ENCODE assay signal across 31 cellular contexts in genomic region chr18:49573835-49574234, GRCh38. TPM values are rescaled to one million over a fixed set of nuclear protein-coding genes. Genes with fewer than 3 reads are reported as not detected.
"Had no signal": no experiment of that assay in that cellular context is flagged by ENCODE, and none has a peak within 500 bp of the region (broad histone marks: within the 10 kb centered on the region; RNA-seq: fewer than 3 reads in every experiment).

No MANE protein-coding gene starts in this region.

- H3K9me3 Mint-ChIP-seq: activated CD4-positive, alpha-beta memory T cell treated with anti-CD3 and anti-CD28 coated beads, Interleukin-2, amount 10 ng/mL, durations not matched to agents 7 days and 5 days; activated CD4-positive, alpha-beta T cell treated with anti-CD3 and anti-CD28 coated beads, Interleukin-2, amount 10 ng/mL, durations not matched to agents 7 days and 5 days; activated naive CD4-positive, alpha-beta T cell treated with anti-CD3 and anti-CD28 coated beads, Interleukin-2, amount 10 ng/mL, durations not matched to agents 7 days and 5 days; activated naive CD4-positive, alpha-beta T cell treated with anti-CD3 and anti-CD28 coated beads, Interleukin-2, amount 50 U/mL, for 72 hours; activated naive CD8-positive, alpha-beta T cell treated with anti-CD3 and anti-CD28 coated beads, Interleukin-2, amount 10 ng/mL, durations not matched to agents 7 days and 5 days; activated T-helper 1 cell treated with anti-CD3 and anti-CD28 coated beads, Interleukin-12 subunit alpha, Interleukin-12 subunit beta, Interleukin-2, Interleukin-4 antibody, amounts not matched to agents 30 ng/mL and 10 ng/mL and 1 ng/mL, durations not matched to agents 14 hours and 24 hours and 36 hours; central memory CD8-positive, alpha-beta T cell; dendritic cell treated with granulocyte-macrophage colony-stimulating factor and Interleukin-4, amounts not matched to agents 40 ng/mL and 50 ng/mL, for 4 days; T-helper 2 cell treated with Interferon-gamma antibody and Interleukin-4, amounts not matched to agents 5 μg/mL and 100 μg/mL, for 36 hours had no signal

- H3K27ac ChIP-seq: ascending aorta, brain microvascular endothelial cell, coronary artery, dorsolateral prefrontal cortex, esophagus muscularis mucosa, gastroesophageal sphincter, heart right ventricle, WERI-Rb-1 had no signal

- H3K36me3 Mint-ChIP-seq: activated naive CD4-positive, alpha-beta T cell treated with anti-CD3 and anti-CD28 coated beads, Interleukin-2, amount 10 ng/mL, durations not matched to agents 7 days and 5 days; activated naive CD4-positive, alpha-beta T cell treated with anti-CD3 and anti-CD28 coated beads, Interleukin-2, amount 50 U/mL, for 72 hours; activated naive CD8-positive, alpha-beta T cell treated with anti-CD3 and anti-CD28 coated beads, Interleukin-2, amount 10 ng/mL, durations not matched to agents 7 days and 5 days had no signal

- ATAC-seq: activated CD4-positive, alpha-beta T cell treated with anti-CD3 and anti-CD28 coated beads for 36 hours; activated naive CD4-positive, alpha-beta T cell treated with anti-CD3 and anti-CD28 coated beads, Interleukin-2, amount 50 U/mL, for 72 hours; gastroesophageal sphincter; T-helper 17 cell had no signal

- H3K27ac Mint-ChIP-seq: activated CD4-positive, alpha-beta memory T cell treated with anti-CD3 and anti-CD28 coated beads, Interleukin-2, amount 10 ng/mL, durations not matched to agents 7 days and 5 days; activated CD4-positive, alpha-beta T cell treated with anti-CD3 and anti-CD28 coated beads for 36 hours; activated CD4-positive, alpha-beta T cell treated with anti-CD3 and anti-CD28 coated beads, Interleukin-2, amount 10 ng/mL, durations not matched to agents 7 days and 5 days; activated naive CD4-positive, alpha-beta T cell treated with anti-CD3 and anti-CD28 coated beads, Interleukin-2, amount 10 ng/mL, durations not matched to agents 7 days and 5 days; activated naive CD4-positive, alpha-beta T cell treated with anti-CD3 and anti-CD28 coated beads, Interleukin-2, amount 50 U/mL, for 72 hours; activated naive CD8-positive, alpha-beta T cell treated with anti-CD3 and anti-CD28 coated beads, Interleukin-2, amount 10 ng/mL, durations not matched to agents 7 days and 5 days; activated T-helper 1 cell treated with anti-CD3 and anti-CD28 coated beads, Interleukin-12 subunit alpha, Interleukin-12 subunit beta, Interleukin-2, Interleukin-4 antibody, amounts not matched to agents 30 ng/mL and 10 ng/mL and 1 ng/mL, durations not matched to agents 14 hours and 24 hours and 36 hours; dendritic cell treated with granulocyte-macrophage colony-stimulating factor and Interleukin-4, amounts not matched to agents 40 ng/mL and 50 ng/mL, for 4 days; T-helper 17 cell; T-helper 2 cell treated with Interferon-gamma antibody and Interleukin-4, amounts not matched to agents 5 μg/mL and 100 μg/mL, for 36 hours had no signal

- H3K4me1 ChIP-seq: ascending aorta, esophagus muscularis mucosa, gastroesophageal sphincter, heart right ventricle had no signal

- H3K4me3 Mint-ChIP-seq: activated CD4-positive, alpha-beta memory T cell treated with anti-CD3 and anti-CD28 coated beads, Interleukin-2, amount 10 ng/mL, durations not matched to agents 7 days and 5 days; activated CD4-positive, alpha-beta T cell treated with anti-CD3 and anti-CD28 coated beads for 36 hours; activated CD4-positive, alpha-beta T cell treated with anti-CD3 and anti-CD28 coated beads, Interleukin-2, amount 10 ng/mL, durations not matched to agents 7 days and 5 days; activated naive CD4-positive, alpha-beta T cell treated with anti-CD3 and anti-CD28 coated beads, Interleukin-2, amount 10 ng/mL, durations not matched to agents 7 days and 5 days; activated naive CD8-positive, alpha-beta T cell treated with anti-CD3 and anti-CD28 coated beads, Interleukin-2, amount 10 ng/mL, durations not matched to agents 7 days and 5 days; activated T-helper 1 cell treated with anti-CD3 and anti-CD28 coated beads, Interleukin-12 subunit alpha, Interleukin-12 subunit beta, Interleukin-2, Interleukin-4 antibody, amounts not matched to agents 30 ng/mL and 10 ng/mL and 1 ng/mL, durations not matched to agents 14 hours and 24 hours and 36 hours; central memory CD8-positive, alpha-beta T cell; dendritic cell treated with granulocyte-macrophage colony-stimulating factor and Interleukin-4, amounts not matched to agents 40 ng/mL and 50 ng/mL, for 4 days; T-helper 17 cell; T-helper 2 cell treated with Interferon-gamma antibody and Interleukin-4, amounts not matched to agents 5 μg/mL and 100 μg/mL, for 36 hours had no signal

- H3K9me3 ChIP-seq: ascending aorta, esophagus muscularis mucosa, gastroesophageal sphincter, heart right ventricle had no signal

- H3K4me1 Mint-ChIP-seq: activated CD4-positive, alpha-beta memory T cell treated with anti-CD3 and anti-CD28 coated beads, Interleukin-2, amount 10 ng/mL, durations not matched to agents 7 days and 5 days; activated CD4-positive, alpha-beta T cell treated with anti-CD3 and anti-CD28 coated beads for 36 hours; activated CD4-positive, alpha-beta T cell treated with anti-CD3 and anti-CD28 coated beads, Interleukin-2, amount 10 ng/mL, durations not matched to agents 7 days and 5 days; activated naive CD4-positive, alpha-beta T cell treated with anti-CD3 and anti-CD28 coated beads, Interleukin-2, amount 10 ng/mL, durations not matched to agents 7 days and 5 days; activated naive CD8-positive, alpha-beta T cell treated with anti-CD3 and anti-CD28 coated beads, Interleukin-2, amount 10 ng/mL, durations not matched to agents 7 days and 5 days; central memory CD8-positive, alpha-beta T cell had no signal

- DNase-seq: activated CD4-positive, alpha-beta memory T cell treated with anti-CD3 and anti-CD28 coated beads, Interleukin-2, amount 10 ng/mL, durations not matched to agents 7 days and 5 days; activated CD4-positive, alpha-beta T cell treated with anti-CD3 and anti-CD28 coated beads for 36 hours; activated CD4-positive, alpha-beta T cell treated with anti-CD3 and anti-CD28 coated beads, Interleukin-2, amount 10 ng/mL, durations not matched to agents 7 days and 5 days; activated CD4-positive, alpha-beta T cell treated with anti-CD3 and anti-CD28 coated beads, Interleukin-2, amount 50 U/mL, for 4 hours; activated CD4-positive, CD25-positive, alpha-beta regulatory T cell; activated CD4-positive, CD25-positive, alpha-beta regulatory T cell treated with anti-CD3 and anti-CD28 coated beads, Interleukin-2, amount 50 U/mL, for 72 hours; activated gamma-delta T cell; activated naive CD4-positive, alpha-beta T cell; activated naive CD4-positive, alpha-beta T cell treated with anti-CD3 and anti-CD28 coated beads, Interleukin-2, amount 10 ng/mL, durations not matched to agents 7 days and 5 days; activated naive CD8-positive, alpha-beta T cell treated with anti-CD3 and anti-CD28 coated beads, Interleukin-2, amount 10 ng/mL, durations not matched to agents 7 days and 5 days; activated T-cell treated with anti-CD3 and anti-CD28 coated beads, Interleukin-2, amount 50 U/mL, for 48 hours; brain microvascular endothelial cell; dorsolateral prefrontal cortex; effector memory CD4-positive, alpha-beta T cell; erythroblast; foreskin melanocyte; heart right ventricle; T-helper 1 cell; T-helper 17 cell; T1000; WERI-Rb-1 had no signal

- H3K27me3 Mint-ChIP-seq: activated CD4-positive, alpha-beta memory T cell treated with anti-CD3 and anti-CD28 coated beads, Interleukin-2, amount 10 ng/mL, durations not matched to agents 7 days and 5 days; activated CD4-positive, alpha-beta T cell treated with anti-CD3 and anti-CD28 coated beads, Interleukin-2, amount 10 ng/mL, durations not matched to agents 7 days and 5 days; central memory CD8-positive, alpha-beta T cell; dendritic cell treated with granulocyte-macrophage colony-stimulating factor and Interleukin-4, amounts not matched to agents 40 ng/mL and 50 ng/mL, for 4 days had no signal

- H3K4me3 ChIP-seq: ascending aorta, coronary artery, dorsolateral prefrontal cortex, esophagus muscularis mucosa, gastroesophageal sphincter, heart right ventricle had no signal

- FAIRE-seq: bronchial epithelial cell had no signal

- H3K36me3 ChIP-seq: ascending aorta, brain microvascular endothelial cell, esophagus muscularis mucosa, gastroesophageal sphincter, WERI-Rb-1 had no signal

RNA-seq across cellular contexts. Expression of gene LIPG, which starts 12.0 kb away (rescaled TPM):
- total RNA-seq: activated CD4-positive, alpha-beta memory T cell treated with anti-CD3 and anti-CD28 coated beads, Interleukin-2, amount 10 ng/mL, durations not matched to agents 7 days and 5 days; T-helper 17 cell had no signal
